ENCODE assay signal across 8 cellular contexts in the genomic region with DNA sequence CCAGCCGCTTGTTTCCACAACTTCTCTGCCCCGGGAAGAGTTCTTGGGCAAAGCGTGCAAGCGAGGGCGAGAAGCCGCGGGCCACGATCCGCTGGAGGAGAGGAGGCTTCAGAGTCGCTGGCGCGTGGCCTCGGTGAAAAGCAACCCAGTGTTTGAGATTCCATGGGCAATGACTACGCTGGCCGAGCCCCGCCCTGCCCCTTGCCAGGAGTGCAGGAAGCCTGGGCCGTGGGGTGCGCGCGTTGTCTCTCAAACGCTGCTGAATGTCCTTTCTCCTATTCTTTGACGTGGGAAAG. TPM values are rescaled to one million over a fixed set of nuclear protein-coding genes. Genes with fewer than 3 reads are reported as not detected.
DNase-seq lines count a peak whose midpoint lies in the region; TF ChIP-seq lines count a peak whose summit lies in the region.
"Had no signal": no experiment of that assay in that cellular context is flagged by ENCODE, and none has a peak within 500 bp of the region (broad histone marks: within the 10 kb centered on the region; RNA-seq: fewer than 3 reads in every experiment).

No MANE protein-coding gene starts in this region.

- no peaks in the 10 kb centered on the region for H3K9me3 ChIP-seq in osteoblast (ENCODE audit: low read depth, low read length)

- H3K36me3 ChIP-seq in osteoblast (ENCODE audit: insufficient read depth, low read length), result no peaks in the 10 kb centered on the region

- H3K79me2 ChIP-seq in osteoblast (ENCODE audit: insufficient read depth, low read length), result no peaks in the 10 kb centered on the region

- H3K27ac ChIP-seq in RWPE1, result 0 out of 2 replicates have a peak overlapping the region, but pooled peaks have one; percentile 54
- H3K27ac ChIP-seq in osteoblast (ENCODE audit: low read depth, low read length), result no peak overlapping the region

- H3K4me3 ChIP-seq in osteoblast (ENCODE audit: insufficient read depth, low read length), result peak overlapping the region; percentile 72

- TF ChIP-seq CTCF in RWPE1 (conservative IDR thresholded peaks at IDR 0.05; ENCODE audit: low read depth) (no peak), osteoblast (IDR thresholded peaks at IDR 0.05; ENCODE audit: extremely low read depth, low read depth, low read length) (no peak)

- POLR2A ChIA-PET in RWPE1 (lab: Yijun Ruan, JAX; ENCODE audit: low non-redundant PET), result no interaction called here

- H3K4me1 ChIP-seq in osteoblast (ENCODE audit: insufficient read depth, low read length), result peaks cover 13% of the 10 kb centered on the region

- H3K4me2 ChIP-seq in osteoblast (ENCODE audit: insufficient read depth, low read length), result peak overlapping the region; percentile 87

- H4K20me1 ChIP-seq in osteoblast (ENCODE audit: insufficient read depth, low read length), result no peaks in the 10 kb centered on the region

- CTCF ChIA-PET in RWPE1 (lab: Yijun Ruan, JAX), result interaction anchor here (1.6 kb wide), 1 partner anchor 14 kb away, joined by 6 read pairs; no protein-coding TSS in a partner anchor

- H2AFZ ChIP-seq in osteoblast (ENCODE audit: low read length), result peak overlapping the region; percentile 82

- H3K27me3 ChIP-seq in osteoblast (ENCODE audit: insufficient read depth, low read length), result peaks cover 6% of the 10 kb centered on the region

- DNase-seq in ELR (ENCODE audit: low read depth), result peak; percentile 10
- no peak for DNase-seq in RWPE1 (ENCODE audit: low spot score)
- DNase-seq in fibroblast of gingiva (ENCODE audit: low read depth), result peak; percentile 29
- DNase-seq in osteoblast (ENCODE audit: insufficient read length, low spot score, missing footprints), result peak; percentile 86
- DNase-seq in A172 (ENCODE audit: low spot score), result no peak
- DNase-seq in NCI-H226, result no peak
- DNase-seq in MV-4-11 (lab: John Stamatoyannopoulos, UW), result no peak

RNA-seq across cellular contexts. Expression of gene TRIM11, which starts 27.5 kb away (rescaled TPM):
- total RNA-seq in osteoblast, result 22.1 and 25.7 TPM in 2 replicates
- 35.9 and 36.1 TPM in 2 replicates for total RNA-seq in A172 (2014; rRNA removed; shearing (Covaris generic))

RNA-seq across cellular contexts. Expression of gene TRIM17, which starts 37.5 kb away (rescaled TPM):
- under 0.01 TPM in 1 of 2 replicates, not detected in the other for total RNA-seq in osteoblast
- not detected in 2 replicates for total RNA-seq in A172 (2014; rRNA removed; shearing (Covaris generic))
- total RNA-seq: RPMI7951 had no signal

Comparison
In these comparisons a context has a peak if more than half of its experiments do, and no peak if none do; other contexts are left out.
1. DNase-seq: peak in ELR (single experiment), fibroblast of gingiva (single experiment) and osteoblast (single experiment); none in RWPE1 (single experiment), A172 (single experiment), NCI-H226 (single experiment) and MV-4-11 (single experiment).